Comparison of ENCODE assay signal across 29 cellular contexts in the genomic region with DNA sequence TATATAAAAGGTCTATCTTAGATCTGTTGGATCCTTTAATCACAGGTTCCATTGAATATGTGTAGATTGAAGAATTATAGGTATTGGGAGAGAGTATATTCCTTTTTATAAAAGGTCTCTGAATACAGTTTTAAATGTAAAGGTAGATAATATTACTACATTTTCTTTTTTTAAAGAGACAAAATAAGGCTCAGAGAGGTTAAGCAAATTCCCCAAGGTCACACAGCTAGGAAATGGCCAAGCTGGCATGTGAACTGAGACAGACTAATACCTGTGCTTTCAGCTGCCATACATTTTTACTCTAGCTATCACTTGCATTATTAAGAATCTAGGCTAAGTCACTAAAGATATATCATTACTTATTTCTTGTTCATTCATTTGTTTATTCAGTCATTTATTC.
"Had no signal": no experiment of that assay in that cellular context is flagged by ENCODE, and none has a peak within 500 bp of the region (broad histone marks: within the 10 kb centered on the region; RNA-seq: fewer than 3 reads in every experiment).

No MANE protein-coding gene starts in this region.

- H3K9me3 ChIP-seq: colonic mucosa, esophagus muscularis mucosa, esophagus squamous epithelium, gastrocnemius medialis, gastroesophageal sphincter, heart left ventricle, heart right ventricle had no signal

- H3K9me3 Mint-ChIP-seq: dendritic cell treated with granulocyte-macrophage colony-stimulating factor and Interleukin-4, amounts not matched to agents 40 ng/mL and 50 ng/mL, for 4 days; effector memory CD8-positive, alpha-beta T cell; endodermal cell had no signal

- H3K27ac Mint-ChIP-seq: dendritic cell treated with granulocyte-macrophage colony-stimulating factor and Interleukin-4, amounts not matched to agents 40 ng/mL and 50 ng/mL, for 4 days; effector memory CD8-positive, alpha-beta T cell; endodermal cell had no signal

- H3K36me3 ChIP-seq: colonic mucosa, esophagus muscularis mucosa, gastrocnemius medialis, gastroesophageal sphincter, heart left ventricle had no signal

- H2AFZ ChIP-seq: hepatocyte had no signal

- H3K27ac ChIP-seq: colonic mucosa, coronary artery, epithelial cell of prostate, esophagus muscularis mucosa, esophagus squamous epithelium, gastrocnemius medialis, gastroesophageal sphincter, heart left ventricle, heart right ventricle, hepatocyte had no signal

- H3K4me1 ChIP-seq: colonic mucosa, esophagus squamous epithelium had no signal

- H3K4me3 ChIP-seq: colonic mucosa, coronary artery, dorsolateral prefrontal cortex, esophagus muscularis mucosa, esophagus squamous epithelium, gastrocnemius medialis, gastroesophageal sphincter, heart left ventricle, heart right ventricle, hepatocyte had no signal

- H3K4me3 Mint-ChIP-seq: dendritic cell treated with granulocyte-macrophage colony-stimulating factor and Interleukin-4, amounts not matched to agents 40 ng/mL and 50 ng/mL, for 4 days; effector memory CD8-positive, alpha-beta T cell; endodermal cell had no signal

- H3K27me3 Mint-ChIP-seq: dendritic cell treated with granulocyte-macrophage colony-stimulating factor and Interleukin-4, amounts not matched to agents 40 ng/mL and 50 ng/mL, for 4 days; effector memory CD8-positive, alpha-beta T cell had no signal

- ATAC-seq: effector memory CD8-positive, alpha-beta T cell; esophagus mucosa; gastrocnemius medialis; gastroesophageal sphincter; heart left ventricle; heart right ventricle had no signal

- DNase-seq: colonic mucosa; cortex of kidney; dermis blood vessel endothelial cell; dorsolateral prefrontal cortex; effector CD4-positive, alpha-beta T cell; effector CD8-positive, alpha-beta T cell; effector memory CD4-positive, alpha-beta T cell; effector memory CD8-positive, alpha-beta T cell; endodermal cell; erythroblast; esophagus squamous epithelium; foreskin fibroblast; foreskin melanocyte; gastrocnemius medialis; glutamatergic neuron; head of caudate nucleus; heart left ventricle; heart right ventricle had no signal

- H3K27me3 ChIP-seq: colonic mucosa, dorsolateral prefrontal cortex, esophagus muscularis mucosa, esophagus squamous epithelium, gastrocnemius medialis, gastroesophageal sphincter, heart left ventricle, heart right ventricle, hepatocyte had no signal

- FAIRE-seq: colon, endometrium, endothelial cell of umbilical vein, frontal cortex had no signal

- H3K4me2 ChIP-seq: hepatocyte had no signal

- H3K79me2 ChIP-seq: hepatocyte had no signal
